Comparison of ENCODE assay signal across 19 cellular contexts in genomic region chr3:33957176-33957575, GRCh38.
"Had no signal": no experiment of that assay in that cellular context is flagged by ENCODE, and none has a peak within 500 bp of the region (broad histone marks: within the 10 kb centered on the region; RNA-seq: fewer than 3 reads in every experiment).

No MANE protein-coding gene starts in this region.

- DNase-seq: activated CD4-positive, alpha-beta memory T cell treated with anti-CD3 and anti-CD28 coated beads, Interleukin-2, amount 10 ng/mL, durations not matched to agents 7 days and 5 days; activated CD4-positive, alpha-beta T cell treated with anti-CD3 and anti-CD28 coated beads for 36 hours; activated CD4-positive, alpha-beta T cell treated with anti-CD3 and anti-CD28 coated beads, Interleukin-2, amount 50 U/mL, for 1 hour; activated CD4-positive, CD25-positive, alpha-beta regulatory T cell; activated gamma-delta T cell treated with Interleukin-2 at 50 U/mL for 16 hours; activated naive CD4-positive, alpha-beta T cell treated with anti-CD3 and anti-CD28 coated beads, Interleukin-2, amount 10 ng/mL, durations not matched to agents 7 days and 5 days; activated naive CD8-positive, alpha-beta T cell treated with anti-CD3 and anti-CD28 coated beads for 36 hours; activated T-cell treated with anti-CD3 and anti-CD28 coated beads for 4 hours; activated T-cell treated with anti-CD3 and anti-CD28 coated beads, Interleukin-2, amount 50 U/mL, for 48 hours; Karpas-422; NCI-H146; NCI-H1930; NCI-H345; NCI-H510A; T-cell; T-helper 2 cell; T1000 had no signal

- H3K4me3 ChIP-seq: K562, SK-N-MC had no signal
